ENCODE assay signal across 25 cellular contexts in the genomic region with DNA sequence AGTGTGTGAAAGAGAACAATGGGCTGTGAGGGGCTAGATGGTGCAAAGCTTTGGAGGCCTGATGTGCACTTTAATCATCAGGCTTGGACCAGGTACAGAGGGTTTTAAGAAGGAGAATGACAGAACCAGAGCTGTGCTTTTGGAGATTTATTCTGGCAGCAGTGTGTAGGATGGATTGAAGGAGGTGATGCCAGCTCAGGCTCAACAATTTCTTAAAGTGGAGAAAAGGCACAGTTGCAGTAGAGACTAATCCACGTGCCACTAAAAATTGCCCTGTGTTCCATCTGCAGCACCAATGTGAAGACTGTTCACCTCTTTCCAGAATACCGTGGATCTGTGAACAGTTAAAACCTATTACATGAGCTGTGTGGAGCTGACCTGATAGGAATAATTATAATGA.
"Had no signal": no experiment of that assay in that cellular context is flagged by ENCODE, and none has a peak within 500 bp of the region (broad histone marks: within the 10 kb centered on the region; RNA-seq: fewer than 3 reads in every experiment).

No MANE protein-coding gene starts in this region.

- H3K36me3 Mint-ChIP-seq: mesothelial cell of epicardium; naive thymus-derived CD4-positive, alpha-beta T cell; neural progenitor cell; stimulated activated naive B cell treated with anti-CD40 and anti-IgM and Interleukin-4, amounts not matched to agents 10 μg/mL and 1 μg/mL and 100 μg/mL, for 72 hours had no signal

- H3K27me3 ChIP-seq: gastrocnemius medialis, heart left ventricle, hepatocyte, left lung, neural progenitor cell, spleen, suprapubic skin, transverse colon, vagina had no signal

- H3K27ac ChIP-seq: epithelial cell of prostate, gastrocnemius medialis, heart left ventricle, hepatocyte, left lung, neural progenitor cell, prostate gland, skin epidermis, spleen, suprapubic skin, transverse colon, vagina had no signal

- DNase-seq: effector CD8-positive, alpha-beta T cell; endodermal cell; foreskin fibroblast; gastrocnemius medialis; heart left ventricle; left cardiac atrium; left lung; mesenchymal stem cell; naive thymus-derived CD4-positive, alpha-beta T cell; right cardiac atrium; spleen; stimulated activated CD4-positive, alpha-beta T cell treated with anti-CD3 and anti-CD28 coated beads, Interleukin-4, amount 100 ng/mL, for 4 hours; stimulated activated naive B cell treated with anti-CD40 and anti-IgM and Interleukin-4, amounts not matched to agents 10 μg/mL and 1 μg/mL and 100 μg/mL, for 72 hours; transverse colon had no signal

- H3K4me1 ChIP-seq: gastrocnemius medialis, heart left ventricle, left lung, prostate gland, spleen, suprapubic skin, transverse colon, vagina had no signal

- H3K4me3 Mint-ChIP-seq: endodermal cell; mesothelial cell of epicardium; naive thymus-derived CD4-positive, alpha-beta T cell; nephron; neural progenitor cell; stimulated activated naive B cell treated with anti-CD40 and anti-IgM and Interleukin-4, amounts not matched to agents 10 μg/mL and 1 μg/mL and 100 μg/mL, for 72 hours; stimulated activated naive CD8-positive, alpha-beta T cell treated with anti-CD3 and anti-CD28 coated beads, Interleukin-15, Interleukin-2, amounts not matched to agents 100 ng/mL and 50 ng/mL, for 24 hours had no signal

- H3K9me3 ChIP-seq: gastrocnemius medialis, heart left ventricle, left lung, prostate gland, spleen, suprapubic skin, transverse colon, vagina had no signal

- H3K4me1 Mint-ChIP-seq: endodermal cell; naive thymus-derived CD4-positive, alpha-beta T cell; nephron; stimulated activated naive B cell treated with anti-CD40 and anti-IgM and Interleukin-4, amounts not matched to agents 10 μg/mL and 1 μg/mL and 100 μg/mL, for 72 hours had no signal

- H3K9ac ChIP-seq: neural progenitor cell had no signal

- H3K27me3 Mint-ChIP-seq: stimulated activated naive B cell treated with anti-CD40 and anti-IgM and Interleukin-4, amounts not matched to agents 10 μg/mL and 1 μg/mL and 100 μg/mL, for 72 hours; stimulated activated naive CD8-positive, alpha-beta T cell treated with anti-CD3 and anti-CD28 coated beads, Interleukin-15, Interleukin-2, amounts not matched to agents 100 ng/mL and 50 ng/mL, for 24 hours had no signal

- H3K27ac Mint-ChIP-seq: endodermal cell; naive thymus-derived CD4-positive, alpha-beta T cell; nephron; neural progenitor cell; stimulated activated naive B cell treated with anti-CD40 and anti-IgM and Interleukin-4, amounts not matched to agents 10 μg/mL and 1 μg/mL and 100 μg/mL, for 72 hours; stimulated activated naive CD8-positive, alpha-beta T cell treated with anti-CD3 and anti-CD28 coated beads, Interleukin-15, Interleukin-2, amounts not matched to agents 100 ng/mL and 50 ng/mL, for 24 hours had no signal

- H3K79me2 ChIP-seq: hepatocyte had no signal

- H3K4me2 ChIP-seq: hepatocyte, neural progenitor cell had no signal

- H3K4me3 ChIP-seq: gastrocnemius medialis, heart left ventricle, hepatocyte, left lung, neural progenitor cell, prostate gland, skin epidermis, spleen, suprapubic skin, transverse colon, vagina had no signal

- ATAC-seq: esophagus mucosa; gastrocnemius medialis; heart left ventricle; left cardiac atrium; left lung; naive thymus-derived CD4-positive, alpha-beta T cell; right cardiac atrium; stimulated activated naive B cell treated with anti-CD40 and anti-IgM and Interleukin-4, amounts not matched to agents 10 μg/mL and 1 μg/mL and 100 μg/mL, for 72 hours had no signal

- H2AFZ ChIP-seq: hepatocyte, neural progenitor cell had no signal

- H3K9me3 Mint-ChIP-seq: endodermal cell; mesothelial cell of epicardium; nephron; neural progenitor cell; stimulated activated naive B cell treated with anti-CD40 and anti-IgM and Interleukin-4, amounts not matched to agents 10 μg/mL and 1 μg/mL and 100 μg/mL, for 72 hours; stimulated activated naive CD8-positive, alpha-beta T cell treated with anti-CD3 and anti-CD28 coated beads, Interleukin-15, Interleukin-2, amounts not matched to agents 100 ng/mL and 50 ng/mL, for 24 hours had no signal

- H3K36me3 ChIP-seq: gastrocnemius medialis, heart left ventricle, left lung, neural progenitor cell, prostate gland, spleen, suprapubic skin, transverse colon, vagina had no signal
